28 cellular contexts compared by ENCODE assay signal in genomic region chr2:85872536-85873161, GRCh38. TPM values are rescaled to one million over a fixed set of nuclear protein-coding genes. Genes with fewer than 3 reads are reported as not detected.
A peak's percentile ranks its signal among the peaks of the same experiment; 100 is the strongest.
DNase-seq lines count a peak whose midpoint lies in the region; FAIRE-seq and TF ChIP-seq lines count a peak whose summit lies in the region.
"Had no signal": no experiment of that assay in that cellular context is flagged by ENCODE, and none has a peak within 500 bp of the region (broad histone marks: within the 10 kb centered on the region; RNA-seq: fewer than 3 reads in every experiment).

No MANE protein-coding gene starts in this region.

- no peaks in the 10 kb centered on the region for H3K27me3 ChIP-seq in trophoblast cell (ENCODE audit: insufficient read depth, low read length)
- H3K27me3 ChIP-seq in MG63: no peaks in the 10 kb centered on the region
- H3K27me3 ChIP-seq: brain microvascular endothelial cell, ovary, spleen, upper lobe of left lung had no signal

- no peak for FAIRE-seq in H54 (lab: Jason Lieb, UNC)
- FAIRE-seq: colon, GM12878 had no signal

- no peaks in the 10 kb centered on the region for H3K79me2 ChIP-seq in trophoblast cell (ENCODE audit: control insufficient read depth, insufficient read depth, low read length, poor library complexity)

- no peak overlapping the region for H3K23ac ChIP-seq in trophoblast cell (ENCODE audit: low read length)

- no peak for TF ChIP-seq POLR2A in H54 (IDR thresholded peaks at IDR 0.05; ENCODE audit: low read depth, low read length)

- H4K91ac ChIP-seq in trophoblast cell (ENCODE audit: low read depth, low read length): no peak overlapping the region

- no peak overlapping the region for H2BK120ac ChIP-seq in trophoblast cell (ENCODE audit: insufficient read depth, low read length, poor library complexity)

- H2AFZ ChIP-seq in trophoblast cell (ENCODE audit: insufficient read depth, low read length, poor library complexity): no peak overlapping the region

- H2AK5ac ChIP-seq in trophoblast cell (ENCODE audit: low read length): no peak overlapping the region

- no peak overlapping the region for H3K18ac ChIP-seq in trophoblast cell (ENCODE audit: low read length)

- DNase-seq in ELF-1 (ENCODE audit: low read depth, low spot score) (peak; percentile 19), SK-MEL-5 (ENCODE audit: low read depth, low spot score) (peak; percentile 42), iPS-NIHi7 (ENCODE audit: extremely low spot score) (peak; percentile 37), trophoblast cell (peak in 1 of 2 donors; percentile 62), H54 (ENCODE audit: insufficient read length, low spot score) (no peak), MG63 (no peak), foreskin fibroblast (no peak)
- DNase-seq: activated CD4-positive, alpha-beta T cell treated with anti-CD3 and anti-CD28 coated beads, Interleukin-2, amount 10 ng/mL, durations not matched to agents 7 days and 5 days; activated CD8-positive, alpha-beta memory T cell treated with anti-CD3 and anti-CD28 coated beads, Interleukin-2, amount 10 ng/mL, durations not matched to agents 7 days and 5 days; activated naive CD4-positive, alpha-beta T cell treated with Interleukin-2 at 50 U/mL for 16 hours; activated T-cell treated with anti-CD3 and anti-CD28 coated beads, Interleukin-2, amount 50 U/mL, for 72 hours; brain microvascular endothelial cell; effector CD8-positive, alpha-beta T cell; erythroblast; left colon; naive B cell; NCI-H1092 treated with DMSO at 0.1 percent for 48 hours; NCI-H187 treated with DMSO at 0.1 percent for 48 hours; NCI-H524; ovary; SHP77 treated with DMSO at 0.1 percent for 48 hours; spleen had no signal

- no peak overlapping the region for H4K8ac ChIP-seq in trophoblast cell (ENCODE audit: low read depth, low read length)

- no peaks in the 10 kb centered on the region for H3K79me1 ChIP-seq in trophoblast cell (ENCODE audit: low read length)

- no peak overlapping the region for H4K12ac ChIP-seq in trophoblast cell (ENCODE audit: low read depth, low read length)

- H3K9me3 ChIP-seq in trophoblast cell (ENCODE audit: insufficient read depth, low read depth, low read length): no peaks in the 10 kb centered on the region
- no peaks in the 10 kb centered on the region for H3K9me3 ChIP-seq in MG63
- H3K9me3 ChIP-seq: HAP-1, ovary, spleen, upper lobe of left lung had no signal

- no peak for TF ChIP-seq CTCF in foreskin fibroblast (IDR thresholded peaks at IDR 0.05; ENCODE audit: low read depth, low read length)

- H3K4ac ChIP-seq in trophoblast cell (ENCODE audit: low read depth, low read length): no peak overlapping the region

- no peak overlapping the region for H3K4me2 ChIP-seq in trophoblast cell (ENCODE audit: low read length)

- H2BK5ac ChIP-seq in trophoblast cell (ENCODE audit: low read depth, low read length, poor library complexity): no peak overlapping the region

- no peak overlapping the region for H3K27ac ChIP-seq in trophoblast cell (ENCODE audit: low read depth, low read length)
- H3K27ac ChIP-seq: brain microvascular endothelial cell, C4-2B, ovary, upper lobe of left lung, VCaP had no signal

- H3K4me3 ChIP-seq in trophoblast cell (ENCODE audit: low read depth, low read length) (no peak overlapping the region), MG63 (no peak overlapping the region), foreskin fibroblast (ENCODE audit: low read depth in 1 of 2, low read length in 2 of 2) (no peak overlapping the region)
- H3K4me3 ChIP-seq: GM12878, HAP-1, ovary, spleen, upper lobe of left lung had no signal

- no peak overlapping the region for H3K14ac ChIP-seq in trophoblast cell (ENCODE audit: low read length)

- H3K4me1 ChIP-seq in trophoblast cell (ENCODE audit: control insufficient read depth in 1 of 2, insufficient read depth in 2 of 2, low read length in 2 of 2): peaks cover 0 to 2% of the 10 kb centered on the region in 2 experiments

- peaks cover 6 to 9% of the 10 kb centered on the region in 2 experiments for H3K36me3 ChIP-seq in trophoblast cell (ENCODE audit: control insufficient read depth in 1 of 2, insufficient read depth in 2 of 2, low read length in 2 of 2)
- H3K36me3 ChIP-seq in MG63: no peaks in the 10 kb centered on the region
- H3K36me3 ChIP-seq: brain microvascular endothelial cell, HAP-1, ovary, upper lobe of left lung had no signal

- H3K9ac ChIP-seq in trophoblast cell (ENCODE audit: low read length): peak overlapping the region; percentile 9

- in situ Hi-C loops in SK-MEL-5 (cut with HindIII; ENCODE audit: low pct_unique_long_range_greater_than_20kb, low sequenced_read_pairs): no loop called here

- no CpG with 5 or more reads among the region's 16 CpGs for WGBS in trophoblast cell (ENCODE audit: extremely low coverage, insufficient coverage, insufficient read length)

- H2BK12ac ChIP-seq in trophoblast cell (ENCODE audit: low read length): no peak overlapping the region

RNA-seq across cellular contexts. Expression of gene ST3GAL5, which starts 16.1 kb away (rescaled TPM):
- total RNA-seq in SK-MEL-5 (2014; rRNA removed; shearing (Covaris generic)): 70.8 and 71.0 TPM in 2 replicates
- 40.6 and 53.3 TPM in 2 replicates for polyA plus RNA-seq in SK-MEL-5 (2015; cell fraction: cytosol; rRNA removed)
- polyA plus RNA-seq in SK-MEL-5 (2015; cell fraction: nucleus; rRNA removed): 57.8 and 64.6 TPM in 2 replicates
- 23.2 and 23.6 TPM in 2 replicates for polyA plus RNA-seq in trophoblast cell (2013)
- total RNA-seq in MG63 (2014; rRNA removed; shearing (Covaris generic); ENCODE audit: low replicate concordance): 2.1 and 10.0 TPM in 2 replicates

Comparison
In these comparisons a context has a peak if more than half of its experiments do, and no peak if none do; other contexts are left out.
1. DNase-seq: peak in ELF-1 (single experiment), SK-MEL-5 (single experiment) and iPS-NIHi7 (single experiment); none in H54 (single experiment), MG63 (single experiment) and foreskin fibroblast (0 of 2).